ENCODE assay signal across 22 cellular contexts in the genomic region with DNA sequence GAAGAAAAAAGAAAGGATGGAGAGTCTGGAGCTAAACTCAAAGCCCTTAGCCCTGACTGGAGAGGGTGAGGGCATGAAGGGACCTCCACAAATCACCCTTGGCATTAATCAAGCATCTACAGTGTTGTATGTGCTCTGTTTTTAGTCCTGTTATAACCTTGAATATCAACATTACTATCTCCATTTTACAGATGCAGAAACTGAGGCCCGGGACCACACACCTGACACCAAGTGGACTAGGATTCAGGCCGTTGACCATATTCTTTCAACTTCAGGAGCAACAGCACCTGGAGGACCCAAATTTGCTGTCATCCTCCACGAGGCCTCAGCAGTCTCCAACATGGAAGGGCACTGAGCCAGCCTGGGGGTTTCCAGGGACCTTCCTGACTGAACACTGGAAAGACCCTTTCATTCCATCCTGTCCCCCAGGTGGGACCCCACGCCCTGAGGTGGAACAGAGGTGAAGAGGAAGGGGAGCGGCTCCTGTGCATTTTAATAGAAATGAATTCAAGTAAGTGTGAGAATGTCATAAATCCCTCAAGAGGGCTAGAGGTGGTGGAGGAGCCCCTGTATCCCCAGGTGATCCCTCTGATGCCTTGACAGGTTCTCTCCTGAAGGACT.
"Had no signal": no experiment of that assay in that cellular context is flagged by ENCODE, and none has a peak within 500 bp of the region (broad histone marks: within the 10 kb centered on the region; RNA-seq: fewer than 3 reads in every experiment).

No MANE protein-coding gene starts in this region.

- H3K27me3 ChIP-seq: esophagus muscularis mucosa, foreskin keratinocyte, heart right ventricle, pancreas, spleen, tibial nerve had no signal

- H3K27ac ChIP-seq: brain microvascular endothelial cell, esophagus muscularis mucosa, foreskin keratinocyte, heart right ventricle, left ventricle myocardium inferior, pancreas, prostate gland, spleen, tibial nerve had no signal

- H3K36me3 ChIP-seq: brain microvascular endothelial cell, esophagus muscularis mucosa, heart right ventricle, left ventricle myocardium inferior, pancreas, prostate gland, spleen, tibial nerve had no signal

- H3K4me3 ChIP-seq: esophagus muscularis mucosa, heart right ventricle, left ventricle myocardium inferior, mucosa of descending colon, pancreas, prostate gland, spleen, tibial nerve had no signal

- ATAC-seq: activated CD8-positive, alpha-beta T cell treated with anti-CD3 and anti-CD28 coated beads for 36 hours; activated T-cell treated with anti-CD3 and anti-CD28 coated beads, Interleukin-2, amount 50 U/mL, for 4 hours; activated T-helper 17 cell treated with anti-CD3 and anti-CD28 coated beads, Interleukin-2, amount 50 U/mL, for 72 hours; foreskin keratinocyte; heart right ventricle; mucosa of descending colon; pancreas; T-cell had no signal

- DNase-seq: activated B cell treated with CpG ODN at 0.5 μM for 24 hours; activated CD4-positive, alpha-beta T cell treated with anti-CD3 and anti-CD28 coated beads, Interleukin-2, amount 50 U/mL, for 1 hour; activated CD8-positive, alpha-beta T cell treated with anti-CD3 and anti-CD28 coated beads for 36 hours; activated naive CD4-positive, alpha-beta T cell treated with Interleukin-2 at 50 U/mL for 16 hours; activated naive CD8-positive, alpha-beta T cell treated with anti-CD3 and anti-CD28 coated beads, Interleukin-2, amount 10 ng/mL, durations not matched to agents 7 days and 5 days; activated T-cell treated with anti-CD3 and anti-CD28 coated beads, Interleukin-2, amount 50 U/mL, for 4 hours; amniotic stem cell; brain microvascular endothelial cell; caudate nucleus; foreskin keratinocyte; heart right ventricle; left ventricle myocardium inferior; retina; spleen; stimulated activated naive CD4-positive, alpha-beta T cell treated with Interleukin-2 at 50 U/mL for 16 hours; T-cell had no signal
